ENCODE assay signal across 23 cellular contexts in the genomic region with DNA sequence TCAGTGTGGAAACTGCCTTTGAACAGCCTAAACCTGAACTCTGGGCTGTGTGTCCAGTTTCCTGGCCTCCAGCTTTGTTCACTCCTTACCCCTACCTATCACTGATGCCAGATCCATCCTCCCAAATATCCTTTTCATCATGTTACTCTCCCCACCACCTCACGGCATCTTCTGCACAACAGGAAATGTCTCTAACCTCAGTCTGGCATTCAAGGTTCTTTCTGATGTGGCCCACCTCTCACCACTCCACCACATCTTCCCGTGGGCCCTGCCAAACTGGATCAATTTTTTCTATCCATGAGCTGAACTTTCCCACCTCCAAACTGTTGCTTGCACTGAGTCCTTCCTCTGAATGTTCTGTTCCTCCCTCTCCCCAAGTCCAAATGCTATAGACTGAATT.
"Had no signal": no experiment of that assay in that cellular context is flagged by ENCODE, and none has a peak within 500 bp of the region (broad histone marks: within the 10 kb centered on the region; RNA-seq: fewer than 3 reads in every experiment).

No MANE protein-coding gene starts in this region.

- H3K27me3 ChIP-seq: ascending aorta, breast epithelium, suprapubic skin, transverse colon, uterus had no signal

- DNase-seq: activated CD4-positive, alpha-beta T cell treated with anti-CD3 and anti-CD28 coated beads, Interleukin-2, amount 50 U/mL, for 48 hours; activated CD4-positive, CD25-positive, alpha-beta regulatory T cell; activated CD8-positive, alpha-beta memory T cell treated with anti-CD3 and anti-CD28 coated beads, Interleukin-2, amount 50 U/mL, for 4 hours; activated effector memory CD4-positive, alpha-beta T cell treated with Interleukin-2 at 50 U/mL for 16 hours; activated T-cell treated with anti-CD3 and anti-CD28 coated beads, Interleukin-2, amount 50 U/mL, for 4 hours; effector CD4-positive, alpha-beta T cell; gastrocnemius medialis; head of caudate nucleus; kidney; nephron progenitor cell; nucleus accumbens; retina; stimulated activated CD8-positive, alpha-beta memory T cell treated with anti-CD3 and anti-CD28 coated beads, Interleukin-4, amount 100 ng/mL, for 48 hours; T1000; transverse colon; uterus had no signal

- H3K27ac ChIP-seq: ascending aorta, breast epithelium, gastrocnemius medialis, suprapubic skin, transverse colon, uterus had no signal

- ATAC-seq: esophagus mucosa, gastrocnemius medialis, left lobe of liver had no signal

- H3K27ac Mint-ChIP-seq: nephron progenitor cell; stimulated activated naive CD8-positive, alpha-beta T cell treated with anti-CD3 and anti-CD28 coated beads, Interleukin-15, Interleukin-2, amounts not matched to agents 100 ng/mL and 50 ng/mL, for 24 hours had no signal

- H3K9me3 ChIP-seq: ascending aorta, breast epithelium, gastrocnemius medialis, suprapubic skin, transverse colon, uterus had no signal

- H3K4me3 ChIP-seq: ascending aorta, breast epithelium, gastrocnemius medialis, lung, suprapubic skin, transverse colon, uterus had no signal

- H3K4me3 Mint-ChIP-seq: activated T-cell treated with anti-CD3 and anti-CD28 coated beads, Interleukin-2, amount 50 U/mL, for 4 hours; nephron progenitor cell; stimulated activated naive CD8-positive, alpha-beta T cell treated with anti-CD3 and anti-CD28 coated beads, Interleukin-15, Interleukin-2, amounts not matched to agents 100 ng/mL and 50 ng/mL, for 24 hours had no signal

- H3K36me3 ChIP-seq: ascending aorta, breast epithelium, gastrocnemius medialis, suprapubic skin, transverse colon, uterus had no signal

- H3K9me3 Mint-ChIP-seq: activated T-cell treated with anti-CD3 and anti-CD28 coated beads, Interleukin-2, amount 50 U/mL, for 4 hours; stimulated activated naive CD8-positive, alpha-beta T cell treated with anti-CD3 and anti-CD28 coated beads, Interleukin-15, Interleukin-2, amounts not matched to agents 100 ng/mL and 50 ng/mL, for 24 hours had no signal

- H3K4me1 ChIP-seq: breast epithelium, gastrocnemius medialis, suprapubic skin, transverse colon, uterus had no signal
